In genomic region chr11:73230931-73231330, GRCh38 we compare ENCODE assay signal across 13 cellular contexts. TPM values are rescaled to one million over a fixed set of nuclear protein-coding genes. Genes with fewer than 3 reads are reported as not detected.
"Had no signal": no experiment of that assay in that cellular context is flagged by ENCODE, and none has a peak within 500 bp of the region (broad histone marks: within the 10 kb centered on the region; RNA-seq: fewer than 3 reads in every experiment).

No MANE protein-coding gene starts in this region.

- FAIRE-seq: astrocyte, frontal cortex had no signal

- H3K9me3 ChIP-seq: heart right ventricle, neutrophil, tibial nerve had no signal

- H3K4me3 ChIP-seq: heart right ventricle, skin epidermis, tibial nerve had no signal

- H3K27ac ChIP-seq: neutrophil, skin epidermis, tibial nerve had no signal

- H3K27me3 ChIP-seq: heart right ventricle, neutrophil, tibial nerve had no signal

- DNase-seq: activated CD4-positive, alpha-beta memory T cell treated with anti-CD3 and anti-CD28 coated beads, Interleukin-2, amount 10 ng/mL, durations not matched to agents 7 days and 5 days; heart right ventricle; naive B cell; retina; stimulated activated CD4-positive, alpha-beta T cell treated with anti-CD3 and anti-CD28 coated beads, Interleukin-4, amount 100 ng/mL, for 24 hours; stimulated activated naive CD4-positive, alpha-beta T cell; T1000 had no signal

- H3K36me3 ChIP-seq: tibial nerve had no signal

RNA-seq across cellular contexts. Expression of gene P2RY2, which starts 12.8 kb away (rescaled TPM):
- total RNA-seq: activated CD4-positive, alpha-beta memory T cell treated with anti-CD3 and anti-CD28 coated beads, Interleukin-2, amount 10 ng/mL, durations not matched to agents 7 days and 5 days; activated naive CD4-positive, alpha-beta T cell treated with anti-CD3 and anti-CD28 coated beads for 36 hours; frontal cortex had no signal

RNA-seq across cellular contexts. Expression of gene P2RY6, which starts 41.2 kb away (rescaled TPM):
- total RNA-seq: activated CD4-positive, alpha-beta memory T cell treated with anti-CD3 and anti-CD28 coated beads, Interleukin-2, amount 10 ng/mL, durations not matched to agents 7 days and 5 days; activated naive CD4-positive, alpha-beta T cell treated with anti-CD3 and anti-CD28 coated beads for 36 hours had no signal
